8 cellular contexts compared by ENCODE assay signal in the genomic region with DNA sequence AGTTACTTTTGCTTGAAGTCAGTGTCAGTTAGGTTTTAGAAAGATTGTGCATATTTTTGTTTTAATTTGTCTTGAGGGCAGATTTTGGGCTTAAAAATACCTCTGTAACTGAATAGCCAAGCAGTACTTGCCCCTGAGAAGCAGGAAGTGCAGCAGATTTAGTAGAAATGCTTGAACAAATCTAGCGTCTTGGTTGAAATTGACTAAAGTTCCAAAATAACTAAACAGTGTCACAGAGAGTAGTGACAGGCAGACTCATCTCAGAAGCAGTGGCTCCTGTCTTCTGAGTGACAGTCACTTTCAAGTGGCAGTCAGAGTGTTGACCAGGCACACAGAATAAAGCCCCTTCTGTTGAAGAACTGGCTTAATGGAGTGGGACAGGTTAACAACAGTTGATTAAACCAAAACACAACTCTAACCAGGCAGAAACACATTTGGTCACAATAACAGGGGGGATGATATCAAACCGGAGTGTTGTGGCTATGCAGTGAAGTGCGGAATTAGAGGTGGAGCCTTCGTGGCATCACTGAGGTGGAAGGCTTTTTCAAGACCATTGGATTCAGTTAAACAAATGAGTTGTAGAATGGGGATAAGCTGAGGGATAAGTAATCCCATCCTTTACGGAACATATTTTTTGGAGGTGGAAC. TPM values are rescaled to one million over a fixed set of nuclear protein-coding genes. Genes with fewer than 3 reads are reported as not detected.
DNase-seq lines count a peak whose midpoint lies in the region; ATAC-seq and TF ChIP-seq lines count a peak whose summit lies in the region.

No MANE protein-coding gene starts in this region.

- no peak for TF ChIP-seq CTCF in Loucy (conservative IDR thresholded peaks at IDR 0.05; ENCODE audit: low read length)
- TF ChIP-seq CTCF in spleen (IDR thresholded peaks at IDR 0.05 in 8 of 11, conservative IDR thresholded peaks at IDR 0.05 in 3 of 11): no peak

- intact Hi-C loops in spleen (cut with DNase I; ENCODE audit: low total_unique reads): no loop called here

- H2AFZ ChIP-seq in Loucy (ENCODE audit: low read length): no peak overlapping the region

- H3K27ac ChIP-seq in spleen: peak overlapping the region in 6 of 8 donors; percentile 31 to 79 (median 50)

- peaks cover 98% of the 10 kb centered on the region for H3K79me2 ChIP-seq in Loucy (ENCODE audit: insufficient read depth, low read length)

- peak; percentile 56 for ATAC-seq in HG02623 (IDR thresholded peaks at IDR 0.05; ENCODE audit: unreplicated experiment)

- no peaks in the 10 kb centered on the region for H3K27me3 ChIP-seq in Loucy (ENCODE audit: insufficient read depth, low read length, poor library complexity, severe bottlenecking)
- no peaks in the 10 kb centered on the region for H3K27me3 ChIP-seq in spleen (replicated peaks in 1 of 7)

- H3K9me2 ChIP-seq in Loucy (replicated peaks; ENCODE audit: low read depth, low read length): no peaks in the 10 kb centered on the region

- WGBS in spleen, 5 donors: 59 to 66% (median 63%) methylated on average over 5 of the region's 5 CpGs

- peak overlapping the region; percentile 36 for H3K9ac ChIP-seq in Loucy (ENCODE audit: low read depth, low read length, poor library complexity, severe bottlenecking)

- H3K4me1 ChIP-seq in Loucy (ENCODE audit: insufficient read depth, low read length, poor library complexity, severe bottlenecking): peaks cover 59% of the 10 kb centered on the region
- H3K4me1 ChIP-seq in spleen: peaks cover 32 to 91% (median 81%) of the 10 kb centered on the region in 6 donors

- DNase-seq in NCI-H82 (lab: John Stamatoyannopoulos, UW) (peak; percentile 66), NCI-H82 treated with DMSO at 0.1 percent for 48 hours (lab: John Stamatoyannopoulos, UW; ENCODE audit: unreplicated experiment) (no peak), spleen (no peak), NCI-H2029 (lab: John Stamatoyannopoulos, UW) (no peak), HCEC 1CT (no peak), H4 (ENCODE audit: low spot score) (no peak)

- no peaks in the 10 kb centered on the region for H3K36me3 ChIP-seq in Loucy (ENCODE audit: insufficient read depth, low read length)
- no peaks in the 10 kb centered on the region for H3K36me3 ChIP-seq in spleen

- peak overlapping the region; percentile 32 for H3K4me3 ChIP-seq in Loucy (ENCODE audit: low read length, poor library complexity, severe bottlenecking)
- H3K4me3 ChIP-seq in spleen: peak overlapping the region in 1 of 8 donors; percentile 3

- H3F3A ChIP-seq in Loucy (ENCODE audit: low read depth): no peaks in the 10 kb centered on the region

- H3K4me2 ChIP-seq in Loucy (ENCODE audit: low read depth, low read length, poor library complexity, severe bottlenecking): peak overlapping the region; percentile 66

- TF ChIP-seq POLR2A in spleen (IDR thresholded peaks at IDR 0.05): no peak

- H4K20me1 ChIP-seq in Loucy (ENCODE audit: insufficient read depth, low read length, poor library complexity, severe bottlenecking): peaks cover 44% of the 10 kb centered on the region

- no peaks in the 10 kb centered on the region for H3K9me3 ChIP-seq in Loucy (ENCODE audit: insufficient read depth, low read depth, low read length)
- H3K9me3 ChIP-seq in spleen: no peaks in the 10 kb centered on the region

RNA-seq across cellular contexts. Expression of gene TRIO, which starts 29.1 kb away (rescaled TPM):
- 100 to 1,000 TPM; 139 to 280 (median 214) TPM for total RNA-seq in spleen
- 10 to 100 TPM; 21.5 to 63.1 (median 55.2) TPM for polyA plus RNA-seq in spleen
- total RNA-seq in H4 (2014; rRNA removed; shearing (Covaris generic)): 38.2 and 50.9 TPM in 2 replicates
